1 cellular context compared by ENCODE assay signal in the genomic region with DNA sequence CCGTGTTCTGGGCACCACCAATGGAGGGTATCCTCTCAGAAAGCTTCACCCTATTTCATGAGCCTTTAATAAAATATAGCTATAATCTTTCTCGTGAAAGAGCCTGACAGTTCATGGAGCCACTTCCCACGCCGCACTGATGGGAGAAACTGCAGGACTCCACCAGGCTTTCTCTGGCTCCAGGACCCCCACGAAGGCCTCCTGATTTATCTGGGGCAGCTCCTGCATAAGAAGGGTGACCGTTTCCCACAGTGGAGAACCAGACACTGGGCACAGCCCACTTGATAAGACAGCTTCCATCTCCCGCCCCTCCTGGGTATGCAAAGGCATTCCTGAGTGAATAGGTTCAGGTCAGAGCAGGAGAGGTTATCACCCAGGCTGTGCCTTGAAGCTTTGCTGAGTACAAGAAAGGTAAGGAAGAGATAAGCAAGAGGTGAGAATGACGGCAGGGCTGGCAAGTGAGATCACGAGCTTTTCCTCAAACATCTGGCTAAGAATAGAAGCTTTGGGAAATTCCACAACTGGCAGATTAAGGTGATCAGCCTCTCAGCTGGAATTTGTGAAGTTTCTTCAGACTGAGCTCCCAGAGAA.
TF ChIP-seq lines count a peak whose summit lies in the region.

No MANE protein-coding gene starts in this region.

TF ChIP-seq in WTC11, 78 proteins besides CTCF, POLR2A, EP300 and RAD21 (continued from another document):
- TF ChIP-seq, protein P1, sequence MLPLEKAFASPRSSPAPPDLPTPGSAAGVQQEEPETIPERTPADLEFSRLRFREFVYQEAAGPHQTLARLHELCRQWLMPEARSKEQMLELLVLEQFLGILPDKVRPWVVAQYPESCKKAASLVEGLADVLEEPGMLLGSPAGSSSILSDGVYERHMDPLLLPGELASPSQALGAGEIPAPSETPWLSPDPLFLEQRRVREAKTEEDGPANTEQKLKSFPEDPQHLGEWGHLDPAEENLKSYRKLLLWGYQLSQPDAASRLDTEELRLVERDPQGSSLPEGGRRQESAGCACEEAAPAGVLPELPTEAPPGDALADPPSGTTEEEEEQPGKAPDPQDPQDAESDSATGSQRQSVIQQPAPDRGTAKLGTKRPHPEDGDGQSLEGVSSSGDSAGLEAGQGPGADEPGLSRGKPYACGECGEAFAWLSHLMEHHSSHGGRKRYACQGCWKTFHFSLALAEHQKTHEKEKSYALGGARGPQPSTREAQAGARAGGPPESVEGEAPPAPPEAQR (CRISPR knock-in tag; IDR thresholded peaks at IDR 0.05): no peak
- TF ChIP-seq, protein P2, sequence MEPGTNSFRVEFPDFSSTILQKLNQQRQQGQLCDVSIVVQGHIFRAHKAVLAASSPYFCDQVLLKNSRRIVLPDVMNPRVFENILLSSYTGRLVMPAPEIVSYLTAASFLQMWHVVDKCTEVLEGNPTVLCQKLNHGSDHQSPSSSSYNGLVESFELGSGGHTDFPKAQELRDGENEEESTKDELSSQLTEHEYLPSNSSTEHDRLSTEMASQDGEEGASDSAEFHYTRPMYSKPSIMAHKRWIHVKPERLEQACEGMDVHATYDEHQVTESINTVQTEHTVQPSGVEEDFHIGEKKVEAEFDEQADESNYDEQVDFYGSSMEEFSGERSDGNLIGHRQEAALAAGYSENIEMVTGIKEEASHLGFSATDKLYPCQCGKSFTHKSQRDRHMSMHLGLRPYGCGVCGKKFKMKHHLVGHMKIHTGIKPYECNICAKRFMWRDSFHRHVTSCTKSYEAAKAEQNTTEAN (CRISPR knock-in tag; IDR thresholded peaks at IDR 0.05): no peak
- TF ChIP-seq, protein P3, sequence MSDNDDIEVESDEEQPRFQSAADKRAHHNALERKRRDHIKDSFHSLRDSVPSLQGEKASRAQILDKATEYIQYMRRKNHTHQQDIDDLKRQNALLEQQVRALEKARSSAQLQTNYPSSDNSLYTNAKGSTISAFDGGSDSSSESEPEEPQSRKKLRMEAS (CRISPR knock-in tag; IDR thresholded peaks at IDR 0.05): no peak
- no peak for TF ChIP-seq SMAD3 (CRISPR knock-in tag; IDR thresholded peaks at IDR 0.05; ENCODE audit: borderline replicate concordance)
- TF ChIP-seq GRHL2 (CRISPR knock-in tag; IDR thresholded peaks at IDR 0.05; ENCODE audit: insufficient replicate concordance, severe bottlenecking): no peak
- TF ChIP-seq FOXJ3 (CRISPR knock-in tag; IDR thresholded peaks at IDR 0.05; ENCODE audit: borderline replicate concordance): no peak
- TF ChIP-seq RORB (CRISPR knock-in tag; IDR thresholded peaks at IDR 0.05): no peak
TF ChIP-seq in WTC11: peak in this region for 0.
